ENCODE assay signal across 27 cellular contexts in genomic region chr6:146444195-146444594, GRCh38.
"Had no signal": no experiment of that assay in that cellular context is flagged by ENCODE, and none has a peak within 500 bp of the region (broad histone marks: within the 10 kb centered on the region; RNA-seq: fewer than 3 reads in every experiment).

No MANE protein-coding gene starts in this region.

- H3K27me3 Mint-ChIP-seq: activated B cell treated with CpG ODN at 0.5 μM for 24 hours; effector memory CD8-positive, alpha-beta T cell had no signal

- H3K36me3 Mint-ChIP-seq: activated naive CD8-positive, alpha-beta T cell treated with anti-CD3 and anti-CD28 coated beads for 36 hours; immature natural killer cell; naive thymus-derived CD8-positive, alpha-beta T cell had no signal

- H3K27me3 ChIP-seq: breast epithelium, colonic mucosa, esophagus muscularis mucosa, left lung, sigmoid colon, upper lobe of left lung had no signal

- H3K4me1 ChIP-seq: breast epithelium, colonic mucosa, esophagus muscularis mucosa, left lung, upper lobe of left lung had no signal

- H3K27ac ChIP-seq: breast epithelium, colonic mucosa, dorsolateral prefrontal cortex, esophagus muscularis mucosa, hepatocyte, left lung, sigmoid colon, thoracic aorta, upper lobe of left lung had no signal

- H3K9me3 Mint-ChIP-seq: activated T-cell treated with anti-CD3 and anti-CD28 coated beads, Interleukin-2, amount 50 U/mL, for 4 hours had no signal

- H3K36me3 ChIP-seq: breast epithelium, colonic mucosa, esophagus muscularis mucosa, left lung, sigmoid colon, thoracic aorta, upper lobe of left lung had no signal

- H3K27ac Mint-ChIP-seq: activated B cell treated with CpG ODN at 0.5 μM for 24 hours; activated CD4-positive, alpha-beta T cell treated with anti-CD3 and anti-CD28 coated beads for 36 hours; activated naive CD8-positive, alpha-beta T cell treated with anti-CD3 and anti-CD28 coated beads for 36 hours; activated T-helper 2 cell treated with anti-CD3 and anti-CD28 coated beads, Interferon-gamma antibody, Interleukin-2, Interleukin-4, amounts not matched to agents 10 μg/mL and 5 μg/mL and 100 μg/mL, durations not matched to agents 14 hours and 24 hours and 36 hours; effector memory CD8-positive, alpha-beta T cell; immature natural killer cell; naive thymus-derived CD8-positive, alpha-beta T cell had no signal

- H3K4me3 Mint-ChIP-seq: activated B cell treated with CpG ODN at 0.5 μM for 24 hours; activated CD4-positive, alpha-beta T cell treated with anti-CD3 and anti-CD28 coated beads for 36 hours; activated naive CD8-positive, alpha-beta T cell treated with anti-CD3 and anti-CD28 coated beads for 36 hours; activated T-cell treated with anti-CD3 and anti-CD28 coated beads, Interleukin-2, amount 50 U/mL, for 4 hours; effector memory CD8-positive, alpha-beta T cell; immature natural killer cell; naive thymus-derived CD8-positive, alpha-beta T cell had no signal

- ATAC-seq: activated CD4-positive, alpha-beta T cell treated with anti-CD3 and anti-CD28 coated beads for 36 hours; activated T-cell treated with anti-CD3 and anti-CD28 coated beads, Interleukin-2, amount 50 U/mL, for 4 hours; effector memory CD8-positive, alpha-beta T cell; left lung; naive thymus-derived CD8-positive, alpha-beta T cell had no signal

- H3K4me3 ChIP-seq: breast epithelium, colonic mucosa, dorsolateral prefrontal cortex, esophagus muscularis mucosa, hepatocyte, left lung, lung, sigmoid colon, smooth muscle cell, thoracic aorta, upper lobe of left lung had no signal

- DNase-seq: activated B cell treated with CpG ODN at 0.5 μM for 24 hours; activated CD4-positive, alpha-beta T cell treated with anti-CD3 and anti-CD28 coated beads for 36 hours; activated CD4-positive, alpha-beta T cell treated with anti-CD3 and anti-CD28 coated beads, Interleukin-2, amount 50 U/mL, for 4 hours; activated CD8-positive, alpha-beta memory T cell treated with anti-CD3 and anti-CD28 coated beads for 24 hours; activated CD8-positive, alpha-beta memory T cell treated with anti-CD3 and anti-CD28 coated beads, Interleukin-2, amount 50 U/mL, for 48 hours; activated naive CD4-positive, alpha-beta T cell treated with Interleukin-2 at 50 U/mL for 16 hours; activated naive CD8-positive, alpha-beta T cell treated with anti-CD3 and anti-CD28 coated beads for 36 hours; activated T-cell treated with anti-CD3 and anti-CD28 coated beads, Interleukin-2, amount 50 U/mL, for 4 hours; colonic mucosa; dorsolateral prefrontal cortex; effector memory CD8-positive, alpha-beta T cell; glutamatergic neuron; immature natural killer cell; left lung; naive thymus-derived CD8-positive, alpha-beta T cell; sigmoid colon; stimulated activated CD4-positive, alpha-beta T cell treated with anti-CD3 and anti-CD28 coated beads, Interleukin-15, amount 100 ng/mL, for 24 hours; stimulated activated naive CD4-positive, alpha-beta T cell; T-helper 2 cell; upper lobe of left lung had no signal

- H3K4me1 Mint-ChIP-seq: activated B cell treated with CpG ODN at 0.5 μM for 24 hours; activated CD4-positive, alpha-beta T cell treated with anti-CD3 and anti-CD28 coated beads for 36 hours; activated naive CD8-positive, alpha-beta T cell treated with anti-CD3 and anti-CD28 coated beads for 36 hours; immature natural killer cell; naive thymus-derived CD8-positive, alpha-beta T cell had no signal

- H3K4me2 ChIP-seq: hepatocyte, smooth muscle cell had no signal

- H3K79me2 ChIP-seq: hepatocyte had no signal
